ENCODE assay signal across 9 cellular contexts in the genomic region with DNA sequence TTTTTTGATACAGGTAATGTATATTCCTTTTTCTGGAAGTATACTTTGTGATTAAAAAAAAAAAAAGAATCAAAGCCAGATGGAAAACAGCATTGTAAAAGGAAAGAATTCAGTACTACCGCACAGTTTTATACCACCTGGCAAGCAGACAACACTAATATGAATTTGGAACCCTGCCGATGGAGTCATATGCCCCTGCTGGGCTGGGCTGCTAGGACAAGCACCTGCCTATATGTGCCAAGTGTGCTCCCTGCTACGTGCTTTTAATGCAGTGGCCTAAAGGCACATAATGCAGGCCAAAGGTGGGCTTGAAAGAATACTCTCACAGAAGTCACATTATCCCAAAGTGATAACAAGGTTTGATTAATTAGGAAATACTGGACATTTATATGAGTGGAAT. TPM values are rescaled to one million over a fixed set of nuclear protein-coding genes. Genes with fewer than 3 reads are reported as not detected.
A peak's percentile ranks its signal among the peaks of the same experiment; 100 is the strongest.
DNase-seq lines count a peak whose midpoint lies in the region; ATAC-seq and TF ChIP-seq lines count a peak whose summit lies in the region.
"Had no signal": no experiment of that assay in that cellular context is flagged by ENCODE, and none has a peak within 500 bp of the region (broad histone marks: within the 10 kb centered on the region; RNA-seq: fewer than 3 reads in every experiment).

No MANE protein-coding gene starts in this region.

- no peak for ATAC-seq in HG02642 (IDR thresholded peaks at IDR 0.05; ENCODE audit: poor library complexity, unreplicated experiment)
- no peak for ATAC-seq in GM21723 (IDR thresholded peaks at IDR 0.05; ENCODE audit: unreplicated experiment)

- peaks cover 2% of the 10 kb centered on the region for H3K4me1 Mint-ChIP-seq in activated CD4-positive, alpha-beta memory T cell treated with anti-CD3 and anti-CD28 coated beads, Interleukin-2, amount 10 ng/mL, durations not matched to agents 7 days and 5 days

- in situ Hi-C loops in ACHN (cut with HindIII; ENCODE audit: low pct_ligation_motif_present, low pct_unique_long_range_greater_than_20kb, low sequenced_read_pairs), result no loop called here

- H3K27me3 Mint-ChIP-seq in activated CD4-positive, alpha-beta memory T cell treated with anti-CD3 and anti-CD28 coated beads, Interleukin-2, amount 10 ng/mL, durations not matched to agents 7 days and 5 days, result no peaks in the 10 kb centered on the region

- peak; percentile 30 for TF ChIP-seq CTCF in epithelial cell of esophagus (IDR thresholded peaks at IDR 0.05; ENCODE audit: insufficient read depth, low read depth, low read length, missing control alignments)

- H3K4me3 ChIP-seq in epithelial cell of esophagus (ENCODE audit: low read length), result no peak overlapping the region
- H3K4me3 ChIP-seq: SK-N-MC had no signal

- H3K36me3 Mint-ChIP-seq in activated CD4-positive, alpha-beta memory T cell treated with anti-CD3 and anti-CD28 coated beads, Interleukin-2, amount 10 ng/mL, durations not matched to agents 7 days and 5 days (ENCODE audit: low read depth), result no peaks in the 10 kb centered on the region

- no peak overlapping the region for H3K27ac Mint-ChIP-seq in activated CD4-positive, alpha-beta memory T cell treated with anti-CD3 and anti-CD28 coated beads, Interleukin-2, amount 10 ng/mL, durations not matched to agents 7 days and 5 days

- POLR2A ChIA-PET in activated CD4-positive, alpha-beta memory T cell treated with anti-CD3 and anti-CD28 coated beads, Interleukin-2, amount 10 ng/mL, durations not matched to agents 7 days and 5 days (lab: Charles Lee), result no interaction called here

- H3K9me3 Mint-ChIP-seq in activated CD4-positive, alpha-beta memory T cell treated with anti-CD3 and anti-CD28 coated beads, Interleukin-2, amount 10 ng/mL, durations not matched to agents 7 days and 5 days, result no peaks in the 10 kb centered on the region

- DNase-seq in ACHN (peak; percentile 46), HT1080 (ENCODE audit: low read depth) (peak; percentile 3), NCI-H526 (lab: John Stamatoyannopoulos, UW) (peak; percentile 15 to 54), epithelial cell of esophagus (ENCODE audit: low read depth) (peak; percentile 24), NCI-H226 (no peak)
- DNase-seq in activated CD4-positive, alpha-beta memory T cell treated with anti-CD3 and anti-CD28 coated beads, Interleukin-2, amount 10 ng/mL, durations not matched to agents 7 days and 5 days, result no peak

- no peak overlapping the region for H3K4me3 Mint-ChIP-seq in activated CD4-positive, alpha-beta memory T cell treated with anti-CD3 and anti-CD28 coated beads, Interleukin-2, amount 10 ng/mL, durations not matched to agents 7 days and 5 days

- CTCF ChIA-PET in activated CD4-positive, alpha-beta memory T cell treated with anti-CD3 and anti-CD28 coated beads, Interleukin-2, amount 10 ng/mL, durations not matched to agents 7 days and 5 days (lab: Charles Lee), result no interaction called here

RNA-seq across cellular contexts. Expression of a gene that starts 29.8 kb away (rescaled TPM):
- 49.6 and 65.5 TPM in 2 replicates for total RNA-seq in HT1080 (2014; rRNA removed; shearing (Covaris generic))
- polyA plus RNA-seq in HT1080 (2015; cell fraction: cytosol; rRNA removed), result 65.7 and 95.8 TPM in 2 replicates
- polyA plus RNA-seq in HT1080 (2015; cell fraction: nucleus; rRNA removed), result 82.8 and 89.4 TPM in 2 replicates
- 100 to 1,000 TPM; 128 to 132 TPM for total RNA-seq in activated CD4-positive, alpha-beta memory T cell treated with anti-CD3 and anti-CD28 coated beads, Interleukin-2, amount 10 ng/mL, durations not matched to agents 7 days and 5 days

Comparison
In these comparisons a context has a peak if more than half of its experiments do, and no peak if none do; other contexts are left out.
1. DNase-seq: peak in ACHN (single experiment), HT1080 (single experiment), NCI-H526 (2 of 2) and epithelial cell of esophagus (single experiment); none in activated CD4-positive, alpha-beta memory T cell treated with anti-CD3 and anti-CD28 coated beads, Interleukin-2, amount 10 ng/mL, durations not matched to agents 7 days and 5 days (single experiment) and NCI-H226 (single experiment).